9 cellular contexts compared by ENCODE assay signal in the genomic region with DNA sequence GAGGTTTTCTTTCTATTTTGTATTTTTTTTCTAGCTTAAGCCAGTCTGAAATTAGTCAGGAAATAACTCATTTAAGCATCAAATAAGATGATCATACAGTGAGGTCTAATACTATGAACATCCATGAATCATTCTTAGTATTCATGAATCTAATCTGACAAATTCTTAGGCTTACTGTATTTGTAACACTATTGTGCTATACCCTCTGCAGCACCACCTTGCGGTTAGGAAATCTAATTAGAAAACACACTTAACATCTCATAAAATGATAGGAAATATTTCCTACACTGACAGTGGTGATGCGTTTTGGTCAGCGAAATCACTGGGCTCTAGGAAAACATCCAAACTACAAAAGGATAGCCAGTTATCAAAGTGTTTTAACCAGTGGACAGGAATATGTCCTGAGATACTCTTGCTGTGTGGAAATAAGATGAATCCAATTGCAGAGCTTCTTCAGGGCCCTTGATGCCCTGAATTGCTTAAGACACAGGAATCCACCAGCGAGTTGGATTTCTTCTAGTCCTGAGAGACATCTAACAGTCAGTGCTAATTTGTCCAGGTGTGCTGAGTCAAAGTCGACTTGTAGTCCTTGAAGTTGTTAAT.
DNase-seq lines count a peak whose midpoint lies in the region; TF ChIP-seq lines count a peak whose summit lies in the region.
"Had no signal": no experiment of that assay in that cellular context is flagged by ENCODE, and none has a peak within 500 bp of the region (broad histone marks: within the 10 kb centered on the region; RNA-seq: fewer than 3 reads in every experiment).

No MANE protein-coding gene starts in this region.

- H3K4me3 Mint-ChIP-seq in endothelial cell (ENCODE audit: unreplicated experiment) = no peak overlapping the region

- H3K36me3 Mint-ChIP-seq in endothelial cell (ENCODE audit: low read depth, unreplicated experiment) = no peaks in the 10 kb centered on the region

- DNase-seq in NCI-H460 (ENCODE audit: extremely low read depth, low read depth) = peak; percentile 52
- peak; percentile 20 for DNase-seq in endothelial cell (ENCODE audit: low spot score)
- DNase-seq in renal cortical epithelial cell (ENCODE audit: low read depth) = peak; percentile 34
- no peak for DNase-seq in NCI-H1436 (lab: John Stamatoyannopoulos, UW)
- DNase-seq in 8988T = no peak
- no peak for DNase-seq in NCI-H2196 (lab: John Stamatoyannopoulos, UW; ENCODE audit: unreplicated experiment)
- DNase-seq in NCI-H524 treated with DMSO at 0.1 percent for 48 hours (lab: John Stamatoyannopoulos, UW) = no peak
- DNase-seq: H7 had no signal

- H3K9me3 Mint-ChIP-seq in endothelial cell (ENCODE audit: unreplicated experiment) = no peaks in the 10 kb centered on the region

- no peaks in the 10 kb centered on the region for H3K4me1 Mint-ChIP-seq in endothelial cell (ENCODE audit: unreplicated experiment)

- H3K27ac Mint-ChIP-seq in endothelial cell (ENCODE audit: unreplicated experiment) = no peak overlapping the region

- TF ChIP-seq CTCF in GM12874 (IDR thresholded peaks at IDR 0.05; ENCODE audit: insufficient read depth, low read depth, low read length) (peak; percentile 12; the same call in 1 of the 2 replicates), endothelial cell (IDR thresholded peaks at IDR 0.05; ENCODE audit: unreplicated experiment) (peak; percentile 29)

- H3K27me3 Mint-ChIP-seq in endothelial cell (ENCODE audit: unreplicated experiment) = no peaks in the 10 kb centered on the region

Comparison
In these comparisons a context has a peak if more than half of its experiments do, and no peak if none do; other contexts are left out.
1. DNase-seq: peak in NCI-H460 (single experiment), endothelial cell (single experiment) and renal cortical epithelial cell (single experiment); none in NCI-H1436 (single experiment), 8988T (single experiment), NCI-H2196 (single experiment) and NCI-H524 treated with DMSO at 0.1 percent for 48 hours (single experiment).